18 cellular contexts compared by ENCODE assay signal in the genomic region with DNA sequence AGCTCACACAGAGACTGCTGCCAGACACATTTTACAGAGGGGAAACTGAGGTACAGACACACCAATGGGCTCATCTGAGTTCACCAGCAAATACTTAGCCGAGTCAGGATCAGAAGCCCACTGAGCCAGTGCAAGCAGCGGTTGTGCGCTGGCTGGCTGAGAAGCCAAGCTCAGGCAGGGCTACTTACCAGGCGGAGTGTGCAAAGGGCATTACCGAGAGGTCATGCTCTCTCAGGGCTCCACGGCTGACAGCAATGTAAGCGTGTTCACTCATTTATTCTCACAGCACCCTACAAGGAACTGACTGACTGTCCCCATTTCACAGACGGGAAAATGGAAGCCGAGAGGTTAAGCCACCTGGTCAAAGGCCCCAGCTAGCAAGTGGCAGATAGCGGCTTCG.
"Had no signal": no experiment of that assay in that cellular context is flagged by ENCODE, and none has a peak within 500 bp of the region (broad histone marks: within the 10 kb centered on the region; RNA-seq: fewer than 3 reads in every experiment).

No MANE protein-coding gene starts in this region.

- H3K79me2 ChIP-seq: hepatocyte had no signal

- DNase-seq: activated CD4-positive, alpha-beta memory T cell treated with anti-CD3 and anti-CD28 coated beads, Interleukin-2, amount 10 ng/mL, durations not matched to agents 7 days and 5 days; activated naive CD4-positive, alpha-beta T cell treated with anti-CD3 and anti-CD28 coated beads, Interleukin-2, amount 50 U/mL, for 16 hours; activated T-cell treated with anti-CD3 and anti-CD28 coated beads, Interleukin-2, amount 50 U/mL, for 24 hours; caudate nucleus; effector memory CD4-positive, alpha-beta T cell; kidney; left lung; mesendoderm; occipital lobe; stimulated activated CD4-positive, alpha-beta T cell treated with anti-CD3 and anti-CD28 coated beads, Interleukin-1b, Interleukin-23, amount 100 ng/mL, for 48 hours; T-cell; WERI-Rb-1 had no signal

- H3K27me3 Mint-ChIP-seq: activated CD4-positive, alpha-beta memory T cell treated with anti-CD3 and anti-CD28 coated beads, Interleukin-2, amount 10 ng/mL, durations not matched to agents 7 days and 5 days; activated T-cell treated with anti-CD3 and anti-CD28 coated beads, Interleukin-2, amount 50 U/mL, for 24 hours; progenitor cell of endocrine pancreas; T-cell had no signal

- H3K4me1 Mint-ChIP-seq: activated CD4-positive, alpha-beta memory T cell treated with anti-CD3 and anti-CD28 coated beads, Interleukin-2, amount 10 ng/mL, durations not matched to agents 7 days and 5 days had no signal

- H3K4me2 ChIP-seq: hepatocyte had no signal

- H3K9me3 Mint-ChIP-seq: activated CD4-positive, alpha-beta memory T cell treated with anti-CD3 and anti-CD28 coated beads, Interleukin-2, amount 10 ng/mL, durations not matched to agents 7 days and 5 days; activated T-cell treated with anti-CD3 and anti-CD28 coated beads, Interleukin-2, amount 50 U/mL, for 24 hours; nephron; T-cell had no signal

- H3K27ac ChIP-seq: hepatocyte, left lung, SK-N-MC, WERI-Rb-1 had no signal

- H3K27ac Mint-ChIP-seq: activated T-cell treated with anti-CD3 and anti-CD28 coated beads, Interleukin-2, amount 50 U/mL, for 24 hours; progenitor cell of endocrine pancreas; T-cell had no signal

- H3K4me3 ChIP-seq: hepatocyte, left lung, SK-N-MC, tibial nerve had no signal

- H3K9me3 ChIP-seq: left lung, tibial nerve had no signal

- H2AFZ ChIP-seq: hepatocyte had no signal

- H3K4me3 Mint-ChIP-seq: activated CD4-positive, alpha-beta memory T cell treated with anti-CD3 and anti-CD28 coated beads, Interleukin-2, amount 10 ng/mL, durations not matched to agents 7 days and 5 days; activated T-cell treated with anti-CD3 and anti-CD28 coated beads, Interleukin-2, amount 50 U/mL, for 24 hours; nephron; T-cell had no signal

- H3K27me3 ChIP-seq: hepatocyte, left lung, tibial nerve had no signal

- ATAC-seq: left lung, sciatic nerve, T-cell had no signal
